In genomic region chr20:31722388-31723281, GRCh38 we compare ENCODE assay signal across 8 cellular contexts. TPM values are rescaled to one million over a fixed set of nuclear protein-coding genes. Genes with fewer than 3 reads are reported as not detected.
DNase-seq lines count a peak whose midpoint lies in the region; ATAC-seq and TF ChIP-seq lines count a peak whose summit lies in the region.

Gene BCL2L1, minus strand, starts transcription at chr20:31722868. Its CDS starts 650 bp downstream, at chr20:31722218.

- peak within 1 kb of the TSS; percentile 97 for H3K4me3 Mint-ChIP-seq in neural crest cell

- H3K4me3 ChIP-seq in AG09309 (ENCODE audit: control insufficient read depth, low read depth, low read length): peak within 1 kb of the TSS; percentile 96
- H3K4me3 ChIP-seq in SJCRH30: peak within 1 kb of the TSS; percentile 84
- H3K4me3 ChIP-seq in fibroblast of villous mesenchyme (ENCODE audit: low read depth, low read length): peak within 1 kb of the TSS; percentile 92

- DNase-seq in AG09309 (ENCODE audit: low read depth) (no peak), SJCRH30 (peak; percentile 86 to 87), activated gamma-delta T cell treated with Interleukin-2 at 50 U/mL for 16 hours (peak; percentile 54), fibroblast of villous mesenchyme (ENCODE audit: low read depth) (peak; percentile 90), neural crest cell (ENCODE audit: low read depth, low spot score) (peak; percentile 80), stromal cell of bone marrow (ENCODE audit: low read depth) (peak; percentile 82)

- peaks cover 40% of the 10 kb centered on the region for H3K4me1 ChIP-seq in SJCRH30

- peak; percentile 27 for ATAC-seq in GM18909 (IDR thresholded peaks at IDR 0.05; ENCODE audit: poor library complexity, unreplicated experiment)

- peaks cover 9% of the 10 kb centered on the region for H3K36me3 ChIP-seq in SJCRH30

- no peaks in the 10 kb centered on the region for H3K9me3 Mint-ChIP-seq in neural crest cell

- H3K27ac Mint-ChIP-seq in neural crest cell (ENCODE audit: unreplicated experiment): peak within 1 kb of the TSS; percentile 99

- no peaks in the 10 kb centered on the region for H3K9me3 ChIP-seq in SJCRH30 (replicated peaks)

- H3K4me1 Mint-ChIP-seq in neural crest cell: peaks cover 53% of the 10 kb centered on the region

- TF ChIP-seq CTCF in AG09309 (IDR thresholded peaks at IDR 0.05; ENCODE audit: control insufficient read depth, insufficient read depth, low read depth, low read length, missing control alignments): peak; percentile 88
- 0 out of 2 replicates have a peak, but pooled peaks have one; percentile 37 for TF ChIP-seq CTCF in LNCAP (IDR thresholded peaks at IDR 0.05)
- TF ChIP-seq CTCF in fibroblast of villous mesenchyme (IDR thresholded peaks at IDR 0.05; ENCODE audit: insufficient read depth, low read depth, low read length): peak; percentile 92
- peak; percentile 90 for TF ChIP-seq CTCF in neural crest cell (conservative IDR thresholded peaks at IDR 0.05)

- H3K27ac ChIP-seq in SJCRH30: peak within 1 kb of the TSS; percentile 86

- H3K27me3 Mint-ChIP-seq in neural crest cell (ENCODE audit: low read depth): no peaks in the 10 kb centered on the region

- no peaks in the 10 kb centered on the region for H3K27me3 ChIP-seq in SJCRH30

- H3K36me3 Mint-ChIP-seq in neural crest cell (ENCODE audit: low read depth): peaks cover 25% of the 10 kb centered on the region

RNA-seq across cellular contexts. Expression of gene BCL2L1, which starts in this region (rescaled TPM):
- total RNA-seq in SJCRH30 (2014; rRNA removed; shearing (Covaris generic)): 33.1 and 33.4 TPM in 2 replicates
- total RNA-seq in fibroblast of villous mesenchyme (82.8 and 113 TPM in 2 replicates), neural crest cell (74.3 and 74.8 TPM in 2 replicates)

Comparison
In these comparisons a context has a peak if more than half of its experiments do, and no peak if none do; other contexts are left out.
1. CTCF ChIP-seq: peak in every context shown above with its lines; median percentile 92 in fibroblast of villous mesenchyme; 90 in neural crest cell; 88 in AG09309; 37 in LNCAP.